In genomic region chr3:128835096-128835495, GRCh38 we compare ENCODE assay signal across 21 cellular contexts. TPM values are rescaled to one million over a fixed set of nuclear protein-coding genes. Genes with fewer than 3 reads are reported as not detected.
DNase-seq lines count a peak whose midpoint lies in the region; ATAC-seq and TF ChIP-seq lines count a peak whose summit lies in the region.
"Had no signal": no experiment of that assay in that cellular context is flagged by ENCODE, and none has a peak within 500 bp of the region (broad histone marks: within the 10 kb centered on the region; RNA-seq: fewer than 3 reads in every experiment).

No MANE protein-coding gene starts in this region.

- TF ChIP-seq CTCF in OCI-LY3 (IDR thresholded peaks at IDR 0.05; ENCODE audit: low read depth, low read length) = no peak

- no peaks in the 10 kb centered on the region for H3K27me3 Mint-ChIP-seq in central memory CD8-positive, alpha-beta T cell
- H3K27me3 Mint-ChIP-seq in stimulated activated memory B cell treated with anti-CD40 and anti-IgM and Interleukin-4, amounts not matched to agents 10 μg/mL and 1 μg/mL and 100 μg/mL, for 72 hours = no peaks in the 10 kb centered on the region

- H3K9me3 ChIP-seq in OCI-LY3 (ENCODE audit: insufficient read depth, low read length) = no peaks in the 10 kb centered on the region
- H3K9me3 ChIP-seq: BE2C, HAP-1 had no signal

- H3K27ac ChIP-seq in OCI-LY3 (ENCODE audit: low read length) = peak overlapping the region; percentile 42
- H3K27ac ChIP-seq: GM23248 had no signal

- H3K9me3 Mint-ChIP-seq in central memory CD8-positive, alpha-beta T cell = no peaks in the 10 kb centered on the region
- H3K9me3 Mint-ChIP-seq in stimulated activated memory B cell treated with anti-CD40 and anti-IgM and Interleukin-4, amounts not matched to agents 10 μg/mL and 1 μg/mL and 100 μg/mL, for 72 hours = no peaks in the 10 kb centered on the region
- H3K9me3 Mint-ChIP-seq: CD4-positive, CD25-positive, alpha-beta regulatory T cell; CD8-positive, alpha-beta memory T cell had no signal

- H3K36me3 Mint-ChIP-seq in central memory CD8-positive, alpha-beta T cell (ENCODE audit: insufficient read depth) = peaks cover 2% of the 10 kb centered on the region
- no peaks in the 10 kb centered on the region for H3K36me3 Mint-ChIP-seq in stimulated activated memory B cell treated with anti-CD40 and anti-IgM and Interleukin-4, amounts not matched to agents 10 μg/mL and 1 μg/mL and 100 μg/mL, for 72 hours
- H3K36me3 Mint-ChIP-seq: CD4-positive, CD25-positive, alpha-beta regulatory T cell; CD8-positive, alpha-beta memory T cell had no signal

- H3K4me1 ChIP-seq in OCI-LY3 (ENCODE audit: low read length) = peaks cover 11% of the 10 kb centered on the region
- H3K4me1 ChIP-seq: BE2C had no signal

- H4K20me1 ChIP-seq in OCI-LY3 (ENCODE audit: insufficient read depth, low read length) = no peaks in the 10 kb centered on the region

- H3K4me1 Mint-ChIP-seq in central memory CD8-positive, alpha-beta T cell = no peaks in the 10 kb centered on the region
- H3K4me1 Mint-ChIP-seq in stimulated activated memory B cell treated with anti-CD40 and anti-IgM and Interleukin-4, amounts not matched to agents 10 μg/mL and 1 μg/mL and 100 μg/mL, for 72 hours = no peaks in the 10 kb centered on the region
- H3K4me1 Mint-ChIP-seq: CD4-positive, CD25-positive, alpha-beta regulatory T cell; CD8-positive, alpha-beta memory T cell had no signal

- no peak for ATAC-seq in central memory CD8-positive, alpha-beta T cell (replicated peaks; ENCODE audit: extremely low read depth, poor library complexity, severe bottlenecking)
- ATAC-seq in stimulated activated memory B cell treated with anti-CD40 and anti-IgM and Interleukin-4, amounts not matched to agents 10 μg/mL and 1 μg/mL and 100 μg/mL, for 72 hours = peak; percentile 62
- ATAC-seq in HG02571 (IDR thresholded peaks at IDR 0.05; ENCODE audit: unreplicated experiment) = no peak
- ATAC-seq: GM12878 had no signal

- H3K27me3 ChIP-seq in OCI-LY3 (ENCODE audit: low read depth, low read length) = no peaks in the 10 kb centered on the region
- H3K27me3 ChIP-seq: BE2C had no signal

- H3K4me3 ChIP-seq in OCI-LY3 (ENCODE audit: low read length) = no peak overlapping the region
- H3K4me3 ChIP-seq: GM12878, GM23248, HAP-1 had no signal

- no peaks in the 10 kb centered on the region for H3K36me3 ChIP-seq in OCI-LY3 (replicated peaks; ENCODE audit: low read depth, low read length)
- H3K36me3 ChIP-seq: BE2C, HAP-1 had no signal

- H3K9ac ChIP-seq in OCI-LY3 (ENCODE audit: low read length) = no peak overlapping the region; the same call in 1 of the 2 replicates
- H3K9ac ChIP-seq: GM23248 had no signal

- H2AFZ ChIP-seq in OCI-LY3 (ENCODE audit: low read depth, low read length) = no peak overlapping the region
- H2AFZ ChIP-seq: GM23248 had no signal

- H3K4me3 Mint-ChIP-seq in central memory CD8-positive, alpha-beta T cell = no peak overlapping the region
- no peak overlapping the region for H3K4me3 Mint-ChIP-seq in stimulated activated memory B cell treated with anti-CD40 and anti-IgM and Interleukin-4, amounts not matched to agents 10 μg/mL and 1 μg/mL and 100 μg/mL, for 72 hours
- H3K4me3 Mint-ChIP-seq: CD4-positive, CD25-positive, alpha-beta regulatory T cell; CD8-positive, alpha-beta memory T cell had no signal

- H3K79me2 ChIP-seq in OCI-LY3 (ENCODE audit: low read length) = no peaks in the 10 kb centered on the region

- DNase-seq in MV-4-11 (lab: John Stamatoyannopoulos, UW) (peak; percentile 56), NCI-H1694 (lab: John Stamatoyannopoulos, UW) (no peak), NCI-H2196 treated with DMSO at 0.1 percent for 48 hours (lab: John Stamatoyannopoulos, UW; ENCODE audit: unreplicated experiment) (no peak), occipital lobe (lab: John Stamatoyannopoulos, UW) (no peak)
- no peak for DNase-seq in central memory CD8-positive, alpha-beta T cell (ENCODE audit: low spot score in 2 of 2)
- DNase-seq: ACHN; BE2C; C1 segment of cervical spinal cord; CD4-positive, CD25-positive, alpha-beta regulatory T cell; CD8-positive, alpha-beta memory T cell; COR-L47; DMS 273 treated with DMSO at 0.1 percent for 48 hours; DMS53; DND-41; EL; GM23248 had no signal

- peak overlapping the region; percentile 4 for H3K27ac Mint-ChIP-seq in central memory CD8-positive, alpha-beta T cell (ENCODE audit: low read depth)
- H3K27ac Mint-ChIP-seq in stimulated activated memory B cell treated with anti-CD40 and anti-IgM and Interleukin-4, amounts not matched to agents 10 μg/mL and 1 μg/mL and 100 μg/mL, for 72 hours = no peak overlapping the region
- H3K27ac Mint-ChIP-seq: CD8-positive, alpha-beta memory T cell had no signal

- peak overlapping the region; percentile 44 for H3K4me2 ChIP-seq in OCI-LY3 (ENCODE audit: low read length)

RNA-seq across cellular contexts. Expression of gene ACAD9, which starts 44.3 kb away (rescaled TPM):
- total RNA-seq in occipital lobe = 27.6 TPM
